1 cellular context compared by ENCODE assay signal in genomic region chr19:42219812-42220750, GRCh38.
TF ChIP-seq lines count a peak whose summit lies in the region.

A gene with protein sequence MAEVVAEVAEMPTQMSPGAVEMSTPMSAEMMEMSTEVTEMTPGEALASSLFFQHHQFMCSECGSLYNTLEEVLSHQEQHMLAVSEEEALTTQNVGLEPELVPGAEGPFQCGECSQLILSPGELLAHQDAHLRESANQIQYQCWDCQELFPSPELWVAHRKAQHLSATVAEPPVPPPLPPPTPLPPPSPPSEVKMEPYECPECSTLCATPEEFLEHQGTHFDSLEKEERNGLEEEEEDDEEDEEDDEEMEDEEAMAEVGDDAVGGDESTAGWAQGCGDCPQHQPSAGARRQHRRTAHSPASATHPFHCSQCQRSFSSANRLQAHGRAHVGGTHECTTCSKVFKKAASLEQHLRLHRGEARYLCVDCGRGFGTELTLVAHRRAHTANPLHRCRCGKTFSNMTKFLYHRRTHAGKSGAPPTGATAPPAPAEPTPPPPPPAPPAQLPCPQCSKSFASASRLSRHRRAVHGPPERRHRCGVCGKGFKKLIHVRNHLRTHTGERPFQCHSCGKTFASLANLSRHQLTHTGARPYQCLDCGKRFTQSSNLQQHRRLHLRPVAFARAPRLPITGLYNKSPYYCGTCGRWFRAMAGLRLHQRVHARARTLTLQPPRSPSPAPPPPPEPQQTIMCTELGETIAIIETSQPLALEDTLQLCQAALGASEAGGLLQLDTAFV (plus strand): TSS chr19:42220312. CDS start chr19:42224404, 4,092 bp downstream.

TF ChIP-seq in H1, 55 proteins besides CTCF, POLR2A, EP300 and RAD21:
- TF ChIP-seq, protein P1, sequence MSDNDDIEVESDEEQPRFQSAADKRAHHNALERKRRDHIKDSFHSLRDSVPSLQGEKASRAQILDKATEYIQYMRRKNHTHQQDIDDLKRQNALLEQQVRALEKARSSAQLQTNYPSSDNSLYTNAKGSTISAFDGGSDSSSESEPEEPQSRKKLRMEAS (IDR thresholded peaks at IDR 0.05) = peak; percentile 64; the same call in 1 of the 2 replicates
- TF ChIP-seq E2F6 (IDR thresholded peaks at IDR 0.05) (peak; percentile 38; the same call in 1 of the 2 replicates), PHF8 (conservative IDR thresholded peaks at IDR 0.05; ENCODE audit: low read depth, low read length) (peak; percentile 66), ZNF274 (IDR thresholded peaks at IDR 0.05; ENCODE audit: borderline replicate concordance, extremely low read depth, low read length) (no peak), SUZ12 (IDR thresholded peaks at IDR 0.05; ENCODE audit: low read length) (no peak), SAP30 (IDR thresholded peaks at IDR 0.05; ENCODE audit: insufficient read depth, insufficient replicate concordance, low read length) (no peak), TBP (IDR thresholded peaks at IDR 0.05; ENCODE audit: low read depth, low read length) (peak; percentile 76), KDM4A (IDR thresholded peaks at IDR 0.05; ENCODE audit: low read depth, low read length, severe bottlenecking) (no peak), CEBPB (IDR thresholded peaks at IDR 0.05; ENCODE audit: low read depth, low read length) (peak; percentile 25; the same call in 1 of the 2 replicates), BRCA1 (IDR thresholded peaks at IDR 0.05; ENCODE audit: low read depth, low read length) (no peak), MAFK (IDR thresholded peaks at IDR 0.05; ENCODE audit: low read depth, low read length) (no peak), GTF2F1 (IDR thresholded peaks at IDR 0.05; ENCODE audit: borderline replicate concordance, low read depth, low read length) (no peak), KDM5A (IDR thresholded peaks at IDR 0.05; ENCODE audit: low read length) (no peak; the same call in 1 of the 2 replicates), CTBP2 (IDR thresholded peaks at IDR 0.05; ENCODE audit: borderline replicate concordance, insufficient read depth, insufficient read length, low read length) (no peak), RBBP5 (IDR thresholded peaks at IDR 0.05; ENCODE audit: borderline replicate concordance, low read depth, low read length) (no peak), RXRA (IDR thresholded peaks at IDR 0.05; ENCODE audit: insufficient read depth, low read depth, low read length) (no peak), FOSL1 (IDR thresholded peaks at IDR 0.05; ENCODE audit: insufficient read depth, low read depth, low read length) (peak; percentile 75; the same call in 1 of the 2 replicates), SP4 (IDR thresholded peaks at IDR 0.05; ENCODE audit: low read length) (peak; percentile 74; the same call in 1 of the 2 replicates), GABPA (IDR thresholded peaks at IDR 0.05; ENCODE audit: borderline replicate concordance, insufficient read depth, low read length) (no peak), ATF2 (IDR thresholded peaks at IDR 0.05; ENCODE audit: low read length) (no peak), RNF2 (IDR thresholded peaks at IDR 0.05; ENCODE audit: borderline replicate concordance, low read depth, low read length, missing control alignments, poor library complexity, severe bottlenecking) (no peak), HDAC6 (IDR thresholded peaks at IDR 0.05; ENCODE audit: low read depth, low read length) (no peak), JUN (IDR thresholded peaks at IDR 0.05; ENCODE audit: low read depth, low read length) (no peak), HDAC2 (IDR thresholded peaks at IDR 0.05; ENCODE audit: borderline replicate concordance in 1 of 2, low read depth in 2 of 2, low read length in 2 of 2) (0 out of 4 replicates have a peak, but pooled peaks of 1 of the 2 experiments have one; percentile 56), BACH1 (IDR thresholded peaks at IDR 0.05; ENCODE audit: low read length) (peak; percentile 66), ATF3 (IDR thresholded peaks at IDR 0.05; ENCODE audit: insufficient read depth, low read depth, low read length) (0 out of 2 replicates have a peak, but pooled peaks have one; percentile 34), TEAD4 (IDR thresholded peaks at IDR 0.05; ENCODE audit: low read depth, low read length) (no peak), YY1 (IDR thresholded peaks at IDR 0.05; ENCODE audit: low read depth, low read length) (no peak), ASH2L (IDR thresholded peaks at IDR 0.05; ENCODE audit: low read length) (no peak), NRF1 (IDR thresholded peaks at IDR 0.05; ENCODE audit: low read depth, low read length) (peak; percentile 95), CHD1 (IDR thresholded peaks at IDR 0.05; ENCODE audit: low read depth, low read length) (no peak), CHD2 (IDR thresholded peaks at IDR 0.05; ENCODE audit: low read length) (peak; percentile 84), NANOG (IDR thresholded peaks at IDR 0.05; ENCODE audit: insufficient read depth, low read depth, low read length, poor library complexity, severe bottlenecking) (no peak), TAF7 (optimal IDR thresholded peaks at IDR 0.05; ENCODE audit: borderline replicate concordance, low read depth, low read length) (peak; percentile 76), BCL11A (IDR thresholded peaks at IDR 0.05; ENCODE audit: low read depth in 2 of 2, low read length in 2 of 2) (no peak), SIX5 (IDR thresholded peaks at IDR 0.05; ENCODE audit: low read depth, low read length) (no peak), TCF12 (IDR thresholded peaks at IDR 0.05; ENCODE audit: low read depth, low read length) (no peak), CBX8 (IDR thresholded peaks at IDR 0.05; ENCODE audit: borderline replicate concordance, low read depth, low read length) (no peak), TAF1 (IDR thresholded peaks at IDR 0.05; ENCODE audit: low read depth, low read length) (peak; percentile 84), EGR1 (IDR thresholded peaks at IDR 0.05; ENCODE audit: borderline replicate concordance, low read depth, low read length) (no peak; the same call in 1 of the 2 replicates), EZH2 (IDR thresholded peaks at IDR 0.05; ENCODE audit: low read depth, low read length, severe bottlenecking) (no peak), CREB1 (IDR thresholded peaks at IDR 0.05) (peak; percentile 71; the same call in 1 of the 2 replicates), SP2 (IDR thresholded peaks at IDR 0.05; ENCODE audit: low read length) (no peak), POU5F1 (IDR thresholded peaks at IDR 0.05; ENCODE audit: low read depth, low read length) (no peak), RFX5 (IDR thresholded peaks at IDR 0.05; ENCODE audit: borderline replicate concordance, low read depth, low read length) (no peak), SIN3A (conservative IDR thresholded peaks at IDR 0.05 in 1 of 2, IDR thresholded peaks at IDR 0.05 in 1 of 2; ENCODE audit: low read depth in 1 of 2, low read length in 2 of 2) (peak; percentile 69 to 73; a peak in 1 of 4 replicates), SP1 (IDR thresholded peaks at IDR 0.05; ENCODE audit: low read depth, low read length) (peak; percentile 94), CHD7 (IDR thresholded peaks at IDR 0.05; ENCODE audit: insufficient replicate concordance, low read length) (no peak), CBX5 (IDR thresholded peaks at IDR 0.05; ENCODE audit: low read depth, low read length) (no peak), JUND (IDR thresholded peaks at IDR 0.05; ENCODE audit: low read length) (no peak), POLR2AphosphoS5 (IDR thresholded peaks at IDR 0.05; ENCODE audit: low read depth, low read length) (peak; percentile 51), SIRT6 (IDR thresholded peaks at IDR 0.05; ENCODE audit: low read length) (no peak)
- TF ChIP-seq, protein P2, sequence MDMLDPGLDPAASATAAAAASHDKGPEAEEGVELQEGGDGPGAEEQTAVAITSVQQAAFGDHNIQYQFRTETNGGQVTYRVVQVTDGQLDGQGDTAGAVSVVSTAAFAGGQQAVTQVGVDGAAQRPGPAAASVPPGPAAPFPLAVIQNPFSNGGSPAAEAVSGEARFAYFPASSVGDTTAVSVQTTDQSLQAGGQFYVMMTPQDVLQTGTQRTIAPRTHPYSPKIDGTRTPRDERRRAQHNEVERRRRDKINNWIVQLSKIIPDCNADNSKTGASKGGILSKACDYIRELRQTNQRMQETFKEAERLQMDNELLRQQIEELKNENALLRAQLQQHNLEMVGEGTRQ (IDR thresholded peaks at IDR 0.05; ENCODE audit: low read length) = peak; percentile 86
